In the genomic region with DNA sequence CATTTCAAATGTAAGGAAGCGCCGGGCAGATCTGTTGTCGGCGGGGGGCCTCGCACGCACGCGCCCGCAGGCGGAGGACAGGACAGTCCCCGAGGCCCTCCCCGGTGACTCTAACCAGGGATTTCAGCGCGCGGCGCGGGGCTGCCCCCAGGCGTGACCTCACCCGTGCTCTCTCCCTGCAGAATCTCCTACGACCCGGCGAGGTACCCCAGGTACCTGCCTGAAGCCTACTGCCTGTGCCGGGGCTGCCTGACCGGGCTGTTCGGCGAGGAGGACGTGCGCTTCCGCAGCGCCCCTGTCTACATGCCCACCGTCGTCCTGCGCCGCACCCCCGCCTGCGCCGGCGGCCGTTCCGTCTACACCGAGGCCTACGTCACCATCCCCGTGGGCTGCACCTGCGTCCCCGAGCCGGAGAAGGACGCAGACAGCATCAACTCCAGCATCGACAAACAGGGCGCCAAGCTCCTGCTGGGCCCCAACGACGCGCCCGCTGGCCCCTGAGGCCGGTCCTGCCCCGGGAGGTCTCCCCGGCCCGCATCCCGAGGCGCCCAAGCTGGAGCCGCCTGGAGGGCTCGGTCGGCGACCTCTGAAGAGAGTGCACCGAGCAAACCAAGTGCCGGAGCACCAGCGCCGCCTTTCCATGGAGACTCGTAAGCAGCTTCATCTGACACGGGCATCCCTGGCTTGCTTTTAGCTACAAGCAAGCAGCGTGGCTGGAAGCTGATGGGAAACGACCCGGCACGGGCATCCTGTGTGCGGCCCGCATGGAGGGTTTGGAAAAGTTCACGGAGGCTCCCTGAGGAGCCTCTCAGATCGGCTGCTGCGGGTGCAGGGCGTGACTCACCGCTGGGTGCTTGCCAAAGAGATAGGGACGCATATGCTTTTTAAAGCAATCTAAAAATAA, we compare ENCODE assay signal across 9 cellular contexts. TPM values are rescaled to one million over a fixed set of nuclear protein-coding genes. Genes with fewer than 3 reads are reported as not detected.
A peak's percentile ranks its signal among the peaks of the same experiment; 100 is the strongest.
DNase-seq lines count a peak whose midpoint lies in the region; ATAC-seq, FAIRE-seq and TF ChIP-seq lines count a peak whose summit lies in the region.
"Had no signal": no experiment of that assay in that cellular context is flagged by ENCODE, and none has a peak within 500 bp of the region (broad histone marks: within the 10 kb centered on the region; RNA-seq: fewer than 3 reads in every experiment).

No MANE protein-coding gene starts in this region.

- H3K9me2 ChIP-seq in PC-3 (replicated peaks; ENCODE audit: low read length), result no peaks in the 10 kb centered on the region

- H3K4me1 ChIP-seq in PC-3 (ENCODE audit: insufficient read depth, low read length) (no peaks in the 10 kb centered on the region), endothelial cell of umbilical vein (ENCODE audit: control insufficient read depth, extremely low read depth, insufficient read depth, low read length) (peaks cover 10% of the 10 kb centered on the region), mucosa of stomach (ENCODE audit: control insufficient read depth, insufficient read depth, low read length) (peaks cover 8% of the 10 kb centered on the region)

- ATAC-seq in PC-3, result peak; percentile 61
- ATAC-seq in HG02840 (IDR thresholded peaks at IDR 0.05; ENCODE audit: low FRiP score, unreplicated experiment), result no peak
- ATAC-seq in HG02852 (IDR thresholded peaks at IDR 0.05; ENCODE audit: unreplicated experiment), result no peak
- ATAC-seq in GM21423 (IDR thresholded peaks at IDR 0.05; ENCODE audit: unreplicated experiment), result no peak

- TF ChIP-seq POLR2A in GM12891 (IDR thresholded peaks at IDR 0.05; ENCODE audit: low read depth, low read length) (no peak), endothelial cell of umbilical vein (IDR thresholded peaks at IDR 0.05; ENCODE audit: low read depth, low read length) (no peak)

- H2AFZ ChIP-seq in PC-3 (ENCODE audit: low read length) (peak overlapping the region; percentile 54; the same call in 1 of the 2 replicates), endothelial cell of umbilical vein (ENCODE audit: low read depth, low read length) (peak overlapping the region; percentile 57)

- intact Hi-C loops in PC-3 (cut with micrococcal nuclease), result no loop called here
- intact Hi-C loops in endothelial cell of umbilical vein (cut with micrococcal nuclease), result loop anchor here (1.0 to 2.0 kb wide), 2 partner anchors 7 to 47 kb away; no protein-coding TSS in a partner anchor

- FAIRE-seq in GM12891 (lab: Jason Lieb, UNC) (peak; percentile 76), endothelial cell of umbilical vein (lab: Jason Lieb, UNC) (peak; percentile 85), GM19239 (lab: Jason Lieb, UNC) (no peak)

- H3F3A ChIP-seq in PC-3 (ENCODE audit: low read length, unreplicated experiment), result no peaks in the 10 kb centered on the region

- POLR2A ChIA-PET in PC-3 (lab: Charles Lee; ENCODE audit: unreplicated experiment) (no interaction called here), endothelial cell of umbilical vein (lab: Charles Lee) (no interaction called here)

- H4K20me1 ChIP-seq in PC-3 (ENCODE audit: low read length) (no peaks in the 10 kb centered on the region), endothelial cell of umbilical vein (replicated peaks; ENCODE audit: control insufficient read depth, extremely low read depth, insufficient read depth, low read length) (no peaks in the 10 kb centered on the region)

- H3K27ac ChIP-seq in PC-3 (ENCODE audit: low read length) (no peak overlapping the region), endothelial cell of umbilical vein (ENCODE audit: insufficient read depth, low read depth, low read length) (no peak overlapping the region)

- H3K27me3 ChIP-seq in PC-3 (ENCODE audit: low read length), result no peaks in the 10 kb centered on the region
- H3K27me3 ChIP-seq in endothelial cell of umbilical vein (ENCODE audit: control insufficient read depth in 2 of 2, insufficient read depth in 2 of 2, low read length in 2 of 2), result no peaks in the 10 kb centered on the region
- H3K27me3 ChIP-seq in mucosa of stomach (ENCODE audit: control insufficient read depth, insufficient read depth, low read length), result peaks cover 17% of the 10 kb centered on the region

- DNase-seq in GM12891 (ENCODE audit: insufficient read length, low spot score), result peak; percentile 44
- peak; percentile 54 for DNase-seq in PC-3
- peak; percentile 68 for DNase-seq in endothelial cell of umbilical vein (ENCODE audit: low read depth, low spot score)
- no peak for DNase-seq in GM19239 (ENCODE audit: insufficient read length, low spot score)
- DNase-seq: natural killer cell had no signal

- H3K9ac ChIP-seq in PC-3 (ENCODE audit: low read length) (no peak overlapping the region), endothelial cell of umbilical vein (replicated peaks; ENCODE audit: extremely low read depth, insufficient read depth, low read length) (peak overlapping the region; percentile 38), mucosa of stomach (ENCODE audit: low read length) (no peak overlapping the region)

- H3K4me2 ChIP-seq in PC-3 (ENCODE audit: low read length), result peak overlapping the region; percentile 77
- H3K4me2 ChIP-seq in endothelial cell of umbilical vein (ENCODE audit: insufficient read depth, low read length), result peak overlapping the region; percentile 47

- H3K79me2 ChIP-seq in PC-3 (ENCODE audit: low read length), result no peaks in the 10 kb centered on the region
- no peaks in the 10 kb centered on the region for H3K79me2 ChIP-seq in endothelial cell of umbilical vein (ENCODE audit: control insufficient read depth, insufficient read depth, low read length)

- H3K4me3 ChIP-seq in PC-3 (ENCODE audit: low read length) (peak overlapping the region; percentile 39; the same call in 1 of the 2 replicates), endothelial cell of umbilical vein (replicated peaks in 1 of 3; ENCODE audit: insufficient read depth in 1 of 3, low read depth in 1 of 3, low read length in 3 of 3) (peak overlapping the region in 2 of 3 experiments; percentile 3 to 27), mucosa of stomach (ENCODE audit: low read length) (peak overlapping the region; percentile 31)

- CTCF ChIA-PET in PC-3 (lab: Charles Lee), result interaction anchor here (0.6 kb wide), 1 partner anchor 62 kb away, joined by 3 read pairs; no protein-coding TSS in a partner anchor
- CTCF ChIA-PET in endothelial cell of umbilical vein (lab: Charles Lee), result interaction anchor here (0.8 to 4.1 kb wide), 6 partner anchors 11 to 148 kb away, joined by 3 to 40 read pairs (median 4); no protein-coding TSS in a partner anchor

- H3K36me3 ChIP-seq in PC-3 (ENCODE audit: low read depth, low read length), result no peaks in the 10 kb centered on the region
- H3K36me3 ChIP-seq in endothelial cell of umbilical vein (ENCODE audit: control insufficient read depth in 2 of 2, extremely low read depth in 1 of 2, insufficient read depth in 2 of 2, low read length in 2 of 2), result no peaks in the 10 kb centered on the region
- H3K36me3 ChIP-seq in mucosa of stomach (ENCODE audit: control insufficient read depth, insufficient read depth, low read length), result no peaks in the 10 kb centered on the region

- H3K9me1 ChIP-seq in endothelial cell of umbilical vein (replicated peaks; ENCODE audit: control insufficient read depth, extremely low read depth, insufficient read depth, low read length), result no peaks in the 10 kb centered on the region

- TF ChIP-seq CTCF in PC-3 (conservative IDR thresholded peaks at IDR 0.05; ENCODE audit: low read depth, low read length) (no peak), endothelial cell of umbilical vein (IDR thresholded peaks at IDR 0.05; ENCODE audit: extremely low read depth in 1 of 2, insufficient read depth in 1 of 2, low read depth in 1 of 2, low read length in 2 of 2) (peak in 1 of 2 donors; percentile 3)

- BruUV-seq in PC-3 (replicated peaks; lab: Mats Ljungman, UMichigan) (no TSS peak), endothelial cell of umbilical vein (replicated peaks; lab: Mats Ljungman, UMichigan) (no TSS peak)

- dilution Hi-C loops in endothelial cell of umbilical vein (cut with MboI; ENCODE audit: extremely low pct_ligation_motif_present, low sequenced_read_pairs), result no loop called here

- H3K9me3 ChIP-seq in PC-3 (ENCODE audit: low read length) (no peaks in the 10 kb centered on the region), endothelial cell of umbilical vein (replicated peaks; ENCODE audit: control insufficient read depth, insufficient read depth, low read length) (no peaks in the 10 kb centered on the region), mucosa of stomach (ENCODE audit: control insufficient read depth, low read length) (no peaks in the 10 kb centered on the region)

TF ChIP-seq in GM12891, 5 proteins besides CTCF, POLR2A, EP300 and RAD21:
- TF ChIP-seq POLR2AphosphoS5 (IDR thresholded peaks at IDR 0.05; ENCODE audit: low read depth, low read length) (no peak), POU2F2 (IDR thresholded peaks at IDR 0.05; ENCODE audit: low read depth, low read length) (no peak)

TF ChIP-seq in endothelial cell of umbilical vein, 7 proteins besides CTCF, POLR2A, EP300 and RAD21 (continues in another document):
- TF ChIP-seq, protein P1, sequence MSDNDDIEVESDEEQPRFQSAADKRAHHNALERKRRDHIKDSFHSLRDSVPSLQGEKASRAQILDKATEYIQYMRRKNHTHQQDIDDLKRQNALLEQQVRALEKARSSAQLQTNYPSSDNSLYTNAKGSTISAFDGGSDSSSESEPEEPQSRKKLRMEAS (IDR thresholded peaks at IDR 0.05; ENCODE audit: insufficient read depth, insufficient read length), result peak; percentile 3
- peak; percentile 63 for TF ChIP-seq FOS (IDR thresholded peaks at IDR 0.05; ENCODE audit: borderline replicate concordance, insufficient read depth, low read length)

RNA-seq across cellular contexts. Expression of a gene that starts 18.2 kb away (rescaled TPM):
- polyA plus RNA-seq in GM12891 (2012; ENCODE audit: low read depth, missing spikeins), result 1.3 TPM
- total RNA-seq in PC-3 (2014; rRNA removed) (1.1 and 1.8 TPM in 2 replicates), endothelial cell of umbilical vein (4.9 and 6.1 TPM in 2 replicates)
- 4.0 and 5.5 TPM in 2 replicates for polyA plus RNA-seq in endothelial cell of umbilical vein
- 2.3 and 3.2 TPM in 2 replicates for polyA plus RNA-seq in endothelial cell of umbilical vein (2011; cell fraction: cytosol; rRNA removed)
- polyA plus RNA-seq in endothelial cell of umbilical vein (2011; cell fraction: nucleus; rRNA removed), result 2.5 and 3.1 TPM in 2 replicates
- polyA plus RNA-seq in endothelial cell of umbilical vein (2012), result 16.2 and 17.4 TPM in 2 replicates
- polyA minus RNA-seq in endothelial cell of umbilical vein, result 2.0 and 2.2 TPM in 2 replicates
- not detected for polyA minus RNA-seq in endothelial cell of umbilical vein (2011; cell fraction: cytosol; rRNA and poly(A)+ RNA removed)
- 0.38 and 0.82 TPM in 2 replicates for polyA minus RNA-seq in endothelial cell of umbilical vein (2011; cell fraction: nucleus; rRNA and poly(A)+ RNA removed)

RNA-seq across cellular contexts. Expression of a gene that starts 52.1 kb away (rescaled TPM):
- polyA plus RNA-seq in GM12891 (2012; ENCODE audit: low read depth, missing spikeins), result 11.8 TPM
- total RNA-seq in PC-3 (2014; rRNA removed) (6.2 and 10.6 TPM in 2 replicates), endothelial cell of umbilical vein (8.7 and 11.1 TPM in 2 replicates)
- 7.1 and 9.0 TPM in 2 replicates for polyA plus RNA-seq in endothelial cell of umbilical vein
- 9.3 and 10.5 TPM in 2 replicates for polyA plus RNA-seq in endothelial cell of umbilical vein (2011; cell fraction: cytosol; rRNA removed)
- polyA plus RNA-seq in endothelial cell of umbilical vein (2011; cell fraction: nucleus; rRNA removed), result 7.1 and 7.5 TPM in 2 replicates
- polyA plus RNA-seq in endothelial cell of umbilical vein (2012), result 20.7 and 30.0 TPM in 2 replicates
- polyA minus RNA-seq in endothelial cell of umbilical vein, result 6.8 and 8.1 TPM in 2 replicates
- 1.7 TPM for polyA minus RNA-seq in endothelial cell of umbilical vein (2011; cell fraction: cytosol; rRNA and poly(A)+ RNA removed)
- 5.1 and 6.9 TPM in 2 replicates for polyA minus RNA-seq in endothelial cell of umbilical vein (2011; cell fraction: nucleus; rRNA and poly(A)+ RNA removed)
